Comparison of ENCODE assay signal across 8 cellular contexts in genomic region chr2:26961603-26962184, GRCh38. TPM values are rescaled to one million over a fixed set of nuclear protein-coding genes. Genes with fewer than 3 reads are reported as not detected.
A peak's percentile ranks its signal among the peaks of the same experiment; 100 is the strongest.
DNase-seq lines count a peak whose midpoint lies in the region; ATAC-seq and TF ChIP-seq lines count a peak whose summit lies in the region.

No MANE protein-coding gene starts in this region.

- H3K9me2 ChIP-seq in MM.1S (replicated peaks; ENCODE audit: insufficient read depth, low read length) = no peaks in the 10 kb centered on the region

- no peaks in the 10 kb centered on the region for H3K9me3 ChIP-seq in MM.1S (replicated peaks; ENCODE audit: insufficient read depth, low read length)
- no peaks in the 10 kb centered on the region for H3K9me3 ChIP-seq in thoracic aorta

- no peak overlapping the region for H2AFZ ChIP-seq in MM.1S (ENCODE audit: low read length)

- H3K27ac Mint-ChIP-seq in activated T-helper 2 cell treated with anti-CD3 and anti-CD28 coated beads, Interferon-gamma antibody, Interleukin-2, Interleukin-4, amounts not matched to agents 10 μg/mL and 5 μg/mL and 100 μg/mL, durations not matched to agents 14 hours and 24 hours and 36 hours = no peak overlapping the region

- H3K4me3 ChIP-seq in MM.1S (ENCODE audit: low read length) = no peak overlapping the region
- H3K4me3 ChIP-seq in thoracic aorta = no peak overlapping the region

- H3K4me1 ChIP-seq in MM.1S (ENCODE audit: low read length) (no peaks in the 10 kb centered on the region), thoracic aorta (ENCODE audit: control insufficient read depth in 1 of 2, low read depth in 2 of 2) (no peaks in the 10 kb centered on the region)

- no peaks in the 10 kb centered on the region for H3F3A ChIP-seq in MM.1S (ENCODE audit: insufficient read depth, low read length)

- no peak overlapping the region for H3K27ac ChIP-seq in MM.1S (ENCODE audit: low read length)
- no peak overlapping the region for H3K27ac ChIP-seq in thoracic aorta

- no peak overlapping the region for H3K4me2 ChIP-seq in MM.1S (ENCODE audit: low read depth, low read length)

- H3K4me3 Mint-ChIP-seq in activated T-helper 2 cell treated with anti-CD3 and anti-CD28 coated beads, Interferon-gamma antibody, Interleukin-2, Interleukin-4, amounts not matched to agents 10 μg/mL and 5 μg/mL and 100 μg/mL, durations not matched to agents 14 hours and 24 hours and 36 hours (ENCODE audit: low read depth) = no peak overlapping the region

- H3K36me3 ChIP-seq in MM.1S (replicated peaks; ENCODE audit: insufficient read depth, low read length) (no peaks in the 10 kb centered on the region), thoracic aorta (no peaks in the 10 kb centered on the region)

- ATAC-seq in thoracic aorta (ENCODE audit: insufficient number of reproducible peaks, low FRiP score, low read depth) (no peak), HG02610 (IDR thresholded peaks at IDR 0.05; ENCODE audit: unreplicated experiment) (no peak)

- DNase-seq in ELF-1 (ENCODE audit: low read depth, low spot score) (peak; percentile 97), MM.1S (peak; percentile 79), RPMI8226 (peak; percentile 81), foreskin melanocyte (peak; percentile 56), occipital lobe (lab: John Stamatoyannopoulos, UW) (peak; percentile 67), thoracic aorta (ENCODE audit: low spot score) (no peak)
- DNase-seq in activated T-helper 2 cell treated with anti-CD3 and anti-CD28 coated beads, Interferon-gamma antibody, Interleukin-2, Interleukin-4, amounts not matched to agents 10 μg/mL and 5 μg/mL and 100 μg/mL, durations not matched to agents 14 hours and 24 hours and 36 hours (ENCODE audit: low spot score) = peak; percentile 61

- intact Hi-C loops in activated T-helper 2 cell treated with anti-CD3 and anti-CD28 coated beads, Interferon-gamma antibody, Interleukin-2, Interleukin-4, amounts not matched to agents 10 μg/mL and 5 μg/mL and 100 μg/mL, durations not matched to agents 14 hours and 24 hours and 36 hours (cut with micrococcal nuclease) = loop anchor here (1.0 to 10.0 kb wide), 3 partner anchors 56 to 321 kb away; partner anchors contain the start of genes KHK and TRIM54

- H3K9me3 Mint-ChIP-seq in activated T-helper 2 cell treated with anti-CD3 and anti-CD28 coated beads, Interferon-gamma antibody, Interleukin-2, Interleukin-4, amounts not matched to agents 10 μg/mL and 5 μg/mL and 100 μg/mL, durations not matched to agents 14 hours and 24 hours and 36 hours = no peaks in the 10 kb centered on the region

- no peak overlapping the region for H3K9ac ChIP-seq in MM.1S (ENCODE audit: low read length)

- no peaks in the 10 kb centered on the region for H4K20me1 ChIP-seq in MM.1S (ENCODE audit: insufficient read depth, low read length)

- peak; percentile 94 for TF ChIP-seq CTCF in MM.1S (IDR thresholded peaks at IDR 0.05; ENCODE audit: low read length)
- TF ChIP-seq CTCF in thoracic aorta (IDR thresholded peaks at IDR 0.05) = peak; percentile 98

- no peaks in the 10 kb centered on the region for H3K36me3 Mint-ChIP-seq in activated T-helper 2 cell treated with anti-CD3 and anti-CD28 coated beads, Interferon-gamma antibody, Interleukin-2, Interleukin-4, amounts not matched to agents 10 μg/mL and 5 μg/mL and 100 μg/mL, durations not matched to agents 14 hours and 24 hours and 36 hours (ENCODE audit: low read depth)

- H3K79me2 ChIP-seq in MM.1S (ENCODE audit: low read length) = no peaks in the 10 kb centered on the region

- H3K27me3 Mint-ChIP-seq in activated T-helper 2 cell treated with anti-CD3 and anti-CD28 coated beads, Interferon-gamma antibody, Interleukin-2, Interleukin-4, amounts not matched to agents 10 μg/mL and 5 μg/mL and 100 μg/mL, durations not matched to agents 14 hours and 24 hours and 36 hours (ENCODE audit: low read depth) = peaks cover 26% of the 10 kb centered on the region

- H3K4me1 Mint-ChIP-seq in activated T-helper 2 cell treated with anti-CD3 and anti-CD28 coated beads, Interferon-gamma antibody, Interleukin-2, Interleukin-4, amounts not matched to agents 10 μg/mL and 5 μg/mL and 100 μg/mL, durations not matched to agents 14 hours and 24 hours and 36 hours (ENCODE audit: low read depth) = no peaks in the 10 kb centered on the region

- H3K27me3 ChIP-seq in MM.1S (replicated peaks; ENCODE audit: insufficient read depth, low read length) (peaks cover 23% of the 10 kb centered on the region), thoracic aorta (replicated peaks; ENCODE audit: insufficient read depth) (peaks cover 5% of the 10 kb centered on the region)

RNA-seq across cellular contexts. Expression of gene MAPRE3, which starts 8.7 kb away (rescaled TPM):
- 1.8 and 2.2 TPM in 2 replicates for total RNA-seq in activated T-helper 2 cell treated with anti-CD3 and anti-CD28 coated beads, Interferon-gamma antibody, Interleukin-2, Interleukin-4, amounts not matched to agents 10 μg/mL and 5 μg/mL and 100 μg/mL, durations not matched to agents 14 hours and 24 hours and 36 hours
- total RNA-seq in occipital lobe = 15.4 TPM
- total RNA-seq in thoracic aorta = 10 to 100 TPM in 1 of 2 donors, 1 to 10 TPM in 1; 9.1 to 29.9 TPM
